ENCODE assay signal across 10 cellular contexts in genomic region chr10:110794808-110795207, GRCh38.
DNase-seq lines count a peak whose midpoint lies in the region; ATAC-seq and TF ChIP-seq lines count a peak whose summit lies in the region.
"Had no signal": no experiment of that assay in that cellular context is flagged by ENCODE, and none has a peak within 500 bp of the region (broad histone marks: within the 10 kb centered on the region; RNA-seq: fewer than 3 reads in every experiment).

No MANE protein-coding gene starts in this region.

- H3K4me1 ChIP-seq in SK-N-SH (ENCODE audit: control insufficient read depth in 1 of 2, insufficient read depth in 2 of 2, low read depth in 1 of 2, low read length in 1 of 2) (peaks cover 7 to 71% of the 10 kb centered on the region in 2 experiments; a peak in 2 of 4 replicates), right cardiac atrium (ENCODE audit: control insufficient read depth, insufficient read depth, low read length) (peaks cover 6% of the 10 kb centered on the region)

- no peak for TF ChIP-seq EP300 in SK-N-SH (IDR thresholded peaks at IDR 0.05; ENCODE audit: borderline replicate concordance in 1 of 2, low read depth in 1 of 2, low read length in 1 of 2)

- POLR2A ChIA-PET in SK-N-SH (lab: Yijun Ruan, JAX) = interaction anchor here (1.1 to 1.2 kb wide), 2 partner anchors 76 to 123 kb away, joined by 3 to 5 read pairs; no protein-coding TSS in a partner anchor

- peaks cover 0 to 8% of the 10 kb centered on the region in 2 experiments for H3K36me3 ChIP-seq in SK-N-SH (replicated peaks in 1 of 2; ENCODE audit: control insufficient read depth in 1 of 2, insufficient read depth in 2 of 2, low read length in 1 of 2)

- no peak overlapping the region for H3K9ac ChIP-seq in SK-N-SH

- H3K79me2 ChIP-seq in SK-N-SH (ENCODE audit: insufficient read depth) = no peaks in the 10 kb centered on the region

- no peaks in the 10 kb centered on the region for H4K20me1 ChIP-seq in SK-N-SH (ENCODE audit: insufficient read depth)

- no peak overlapping the region for H3K4me2 ChIP-seq in SK-N-SH

- H3K9me3 ChIP-seq in SK-N-SH = no peaks in the 10 kb centered on the region
- no peaks in the 10 kb centered on the region for H3K9me3 ChIP-seq in right cardiac atrium (ENCODE audit: control insufficient read depth, low read length)

- no peak for TF ChIP-seq RAD21 in SK-N-SH (IDR thresholded peaks at IDR 0.05; ENCODE audit: low read length)

- intact Hi-C loops in right cardiac atrium (cut with DNase I) = no loop called here

- H3K27ac ChIP-seq in SK-N-SH (ENCODE audit: low read depth in 2 of 2, low read length in 1 of 2) (peak overlapping the region in 1 of 2 experiments; percentile 99; a peak in 2 of 4 replicates), right cardiac atrium (ENCODE audit: low read length) (peak overlapping the region; percentile 29)

- H3K4me3 ChIP-seq in SK-N-SH (ENCODE audit: low read depth in 2 of 2, low read length in 1 of 2) (no peak overlapping the region), right cardiac atrium (ENCODE audit: low read length) (no peak overlapping the region)

- no peak overlapping the region for H2AFZ ChIP-seq in SK-N-SH (ENCODE audit: low read depth)

- no peaks in the 10 kb centered on the region for H3F3A ChIP-seq in SK-N-SH (replicated peaks; ENCODE audit: insufficient read depth)

- CTCF ChIA-PET in SK-N-SH (lab: Yijun Ruan, JAX) = interaction anchor here (0.7 to 1.8 kb wide), 7 partner anchors 9 to 99 kb away, joined by 3 to 11 read pairs (median 3); no protein-coding TSS in a partner anchor

- WGBS in SK-N-SH (ENCODE audit: low lambda C conversion rate) = 73% methylated on average over 4 of the region's 4 CpGs
- WGBS in right cardiac atrium = 52% methylated on average over 4 of the region's 4 CpGs

- no peaks in the 10 kb centered on the region for H3K9me2 ChIP-seq in SK-N-SH

- no peak for TF ChIP-seq CTCF in SK-N-SH (IDR thresholded peaks at IDR 0.05)

- ATAC-seq in right cardiac atrium (peak; percentile 89 to 92), GM19452 (IDR thresholded peaks at IDR 0.05; ENCODE audit: unreplicated experiment) (no peak), GM19463 (IDR thresholded peaks at IDR 0.05; ENCODE audit: unreplicated experiment) (no peak)

- H3K27me3 ChIP-seq in SK-N-SH (ENCODE audit: insufficient read depth) = no peaks in the 10 kb centered on the region
- no peaks in the 10 kb centered on the region for H3K27me3 ChIP-seq in right cardiac atrium (ENCODE audit: control insufficient read depth, insufficient read depth)

- DNase-seq in NCI-H1436 (lab: John Stamatoyannopoulos, UW) (peak; percentile 94), SK-N-SH (no peak), right cardiac atrium (peak; percentile 48 to 83 (median 76)), retina (peak; percentile 85), mucosa of gallbladder (ENCODE audit: low spot score) (no peak), AG20443 (ENCODE audit: low spot score) (no peak)
- DNase-seq: activated naive CD4-positive, alpha-beta T cell treated with anti-CD3 and anti-CD28 coated beads, Interleukin-2, amount 10 ng/mL, durations not matched to agents 7 days and 5 days; RPMI8226 had no signal

TF ChIP-seq in SK-N-SH, 30 proteins besides CTCF, POLR2A, EP300 and RAD21:
- 0 out of 2 replicates have a peak, but pooled peaks have one; percentile 20 for TF ChIP-seq RFX5 (IDR thresholded peaks at IDR 0.05; ENCODE audit: low read length)
- no peak for TF ChIP-seq EZH2phosphoT487 (IDR thresholded peaks at IDR 0.05; ENCODE audit: borderline replicate concordance, low read depth)
TF ChIP-seq in SK-N-SH: peak in this region for 1.

Comparison
In these comparisons a context has a peak if more than half of its experiments do, and no peak if none do; other contexts are left out.
1. DNase-seq: peak in NCI-H1436 (single experiment), right cardiac atrium (3 of 3) and retina (single experiment); none in SK-N-SH (single experiment), mucosa of gallbladder (single experiment) and AG20443 (single experiment).
2. ATAC-seq: peak in right cardiac atrium (2 of 2); none in GM19452 (single experiment) and GM19463 (single experiment).